20 cellular contexts compared by ENCODE assay signal in genomic region chr4:41179086-41179374, GRCh38. TPM values are rescaled to one million over a fixed set of nuclear protein-coding genes. Genes with fewer than 3 reads are reported as not detected.
DNase-seq lines count a peak whose midpoint lies in the region; ATAC-seq and TF ChIP-seq lines count a peak whose summit lies in the region.
"Had no signal": no experiment of that assay in that cellular context is flagged by ENCODE, and none has a peak within 500 bp of the region (broad histone marks: within the 10 kb centered on the region; RNA-seq: fewer than 3 reads in every experiment).

No MANE protein-coding gene starts in this region.

- no TSS peak for BruUV-seq in MCF 10A (replicated peaks; lab: Mats Ljungman, UMichigan)

- H3K4me2 ChIP-seq in GM23338: peak overlapping the region; percentile 55

- H3K9me3 ChIP-seq in stomach (no peaks in the 10 kb centered on the region), gastrocnemius medialis (no peaks in the 10 kb centered on the region)
- H3K9me3 ChIP-seq: SJSA1 had no signal

- no peaks in the 10 kb centered on the region for H3K36me3 ChIP-seq in GM23338 (ENCODE audit: insufficient read depth)
- no peaks in the 10 kb centered on the region for H3K36me3 ChIP-seq in stomach
- H3K36me3 ChIP-seq in gastrocnemius medialis: no peaks in the 10 kb centered on the region
- H3K36me3 ChIP-seq: SJSA1 had no signal

- no peak for TF ChIP-seq POLR2A in stomach (IDR thresholded peaks at IDR 0.05)
- TF ChIP-seq POLR2A in gastrocnemius medialis (IDR thresholded peaks at IDR 0.05): no peak

- H3K9me3 Mint-ChIP-seq in GM23338: peaks cover 2% of the 10 kb centered on the region; the same call in 1 of the 3 replicates
- H3K9me3 Mint-ChIP-seq in MCF 10A (ENCODE audit: unreplicated experiment): peaks cover 7% of the 10 kb centered on the region

- H3K4me3 ChIP-seq in GM23338: no peak overlapping the region
- H3K4me3 ChIP-seq in stomach: no peak overlapping the region
- H3K4me3 ChIP-seq in gastrocnemius medialis: no peak overlapping the region
- H3K4me3 ChIP-seq: SJSA1 had no signal

- ATAC-seq in GM23338 (peak; percentile 80), gastrocnemius medialis (no peak)
- ATAC-seq: activated CD4-positive, alpha-beta T cell treated with anti-CD3 and anti-CD28 coated beads for 36 hours; esophagus mucosa; stimulated activated naive CD8-positive, alpha-beta T cell treated with anti-CD3 and anti-CD28 coated beads, Interleukin-15, Interleukin-2, amounts not matched to agents 100 U/mL and 50 U/mL, for 24 hours had no signal

- in situ Hi-C loops in gastrocnemius medialis (cut with MboI; ENCODE audit: low sequenced_read_pairs in 4 of 4): no loop called here

- WGBS in stomach, 5 donors: 17 to 52% (median 39%) methylated on average over 3 of the region's 3 CpGs

- no peak for TF ChIP-seq EP300 in stomach (IDR thresholded peaks at IDR 0.05)

- H3K4me3 Mint-ChIP-seq in GM23338 (peak overlapping the region; percentile 4; the same call in 1 of the 3 replicates), MCF 10A (ENCODE audit: unreplicated experiment) (peak overlapping the region; percentile 60)
- H3K4me3 Mint-ChIP-seq: activated CD4-positive, alpha-beta T cell treated with anti-CD3 and anti-CD28 coated beads for 36 hours; dendritic cell treated with granulocyte-macrophage colony-stimulating factor and Interleukin-4, amounts not matched to agents 40 ng/mL and 50 ng/mL, for 4 days had no signal

- CTCF ChIA-PET in MCF 10A (lab: Yijun Ruan, JAX): interaction anchor here (1.0 to 1.2 kb wide), 2 partner anchors 20 to 201 kb away, joined by 4 to 5 read pairs; no protein-coding TSS in a partner anchor

- H3K27ac Mint-ChIP-seq in GM23338 (no peak overlapping the region; the same call in 1 of the 2 replicates), MCF 10A (ENCODE audit: low read depth, unreplicated experiment) (peak overlapping the region; percentile 85)
- H3K27ac Mint-ChIP-seq: activated CD4-positive, alpha-beta T cell treated with anti-CD3 and anti-CD28 coated beads for 36 hours; dendritic cell treated with granulocyte-macrophage colony-stimulating factor and Interleukin-4, amounts not matched to agents 40 ng/mL and 50 ng/mL, for 4 days had no signal

- H3K4me1 Mint-ChIP-seq in GM23338 (peaks cover 24% of the 10 kb centered on the region), MCF 10A (ENCODE audit: insufficient read depth, unreplicated experiment) (peaks cover 58% of the 10 kb centered on the region)
- H3K4me1 Mint-ChIP-seq: activated CD4-positive, alpha-beta T cell treated with anti-CD3 and anti-CD28 coated beads for 36 hours had no signal

- TF ChIP-seq CTCF in GM23338 (conservative IDR thresholded peaks at IDR 0.05; ENCODE audit: low read depth in 2 of 2): no peak
- TF ChIP-seq CTCF in MCF 10A (IDR thresholded peaks at IDR 0.05; ENCODE audit: unreplicated experiment): no peak
- TF ChIP-seq CTCF in stomach (IDR thresholded peaks at IDR 0.05): no peak
- no peak for TF ChIP-seq CTCF in gastrocnemius medialis (IDR thresholded peaks at IDR 0.05 in 4 of 5, conservative IDR thresholded peaks at IDR 0.05 in 1 of 5)

- no peaks in the 10 kb centered on the region for H3F3A ChIP-seq in GM23338 (replicated peaks; ENCODE audit: low read depth)

- H3K27me3 Mint-ChIP-seq in GM23338 (ENCODE audit: insufficient read depth, low read depth, poor library complexity): peaks cover 1% of the 10 kb centered on the region
- no peaks in the 10 kb centered on the region for H3K27me3 Mint-ChIP-seq in MCF 10A (ENCODE audit: insufficient read depth, unreplicated experiment)
- H3K27me3 Mint-ChIP-seq: dendritic cell treated with granulocyte-macrophage colony-stimulating factor and Interleukin-4, amounts not matched to agents 40 ng/mL and 50 ng/mL, for 4 days had no signal

- H4K20me1 ChIP-seq in GM23338 (replicated peaks; ENCODE audit: insufficient read depth): no peaks in the 10 kb centered on the region

- H3K36me3 Mint-ChIP-seq in GM23338 (ENCODE audit: low read depth) (peaks cover 6% of the 10 kb centered on the region; the same call in 1 of the 3 replicates), MCF 10A (ENCODE audit: insufficient read depth, unreplicated experiment) (peaks cover 16% of the 10 kb centered on the region)

- no peak for DNase-seq in GM23338 (ENCODE audit: low spot score)
- no peak for DNase-seq in MCF 10A (ENCODE audit: unreplicated experiment)
- no peak for DNase-seq in stomach
- DNase-seq in NCI-H2081 treated with DMSO at 0.1 percent for 48 hours (lab: John Stamatoyannopoulos, UW): no peak
- no peak for DNase-seq in GM19238 (ENCODE audit: insufficient read length, low spot score)
- DNase-seq in gastrocnemius medialis: no peak
- DNase-seq in stimulated activated CD4-positive, alpha-beta T cell treated with anti-CD3 and anti-CD28 coated beads, Interleukin-4, amount 100 ng/mL, for 1 hour: no peak
- DNase-seq: activated CD4-positive, alpha-beta T cell treated with anti-CD3 and anti-CD28 coated beads for 36 hours; activated gamma-delta T cell; AML-193; GDM1; NCI-H1694 treated with DMSO at 0.1 percent for 48 hours; NCI-H446 treated with DMSO at 0.1 percent for 48 hours; stimulated activated CD4-positive, alpha-beta T cell treated with anti-CD3 and anti-CD28 coated beads, Interleukin-15, amount 100 ng/mL, for 24 hours; stimulated activated naive CD8-positive, alpha-beta T cell treated with anti-CD3 and anti-CD28 coated beads, Interleukin-15, Interleukin-2, amounts not matched to agents 100 U/mL and 50 U/mL, for 24 hours had no signal

- H3K4me1 ChIP-seq in GM23338 (ENCODE audit: insufficient read depth) (peaks cover 16% of the 10 kb centered on the region), stomach (peaks cover 9 to 54% (median 48%) of the 10 kb centered on the region in 4 donors), gastrocnemius medialis (peaks cover 23 to 36% of the 10 kb centered on the region in 2 donors)

- H3K27ac ChIP-seq in GM23338 (ENCODE audit: low read depth) (no peak overlapping the region), layer of hippocampus (ENCODE audit: low read depth, low read length) (peak overlapping the region; percentile 87), stomach (peak overlapping the region in 4 of 5 donors; percentile 6 to 43 (median 24)), gastrocnemius medialis (peak overlapping the region in 1 of 4 donors; percentile 8)
- H3K27ac ChIP-seq: parathyroid adenoma, SJSA1 had no signal

- H3K79me2 ChIP-seq in GM23338 (replicated peaks; ENCODE audit: insufficient read depth): peaks cover 75% of the 10 kb centered on the region
- H3K79me2 ChIP-seq: parathyroid adenoma had no signal

- POLR2A ChIA-PET in MCF 10A (lab: Yijun Ruan, JAX): interaction anchor here (1.0 to 4.2 kb wide), 8 partner anchors 10 to 44 kb away, joined by 3 to 35 read pairs (median 7); partner anchors contain the start of gene APBB2

- peaks cover 10% of the 10 kb centered on the region; the same call in 1 of the 2 replicates for H3K9me2 ChIP-seq in GM23338 (ENCODE audit: insufficient read depth)

- H2AFZ ChIP-seq in GM23338: no peak overlapping the region
- H2AFZ ChIP-seq: parathyroid adenoma had no signal

- H3K27me3 ChIP-seq in GM23338 (ENCODE audit: insufficient read depth) (no peaks in the 10 kb centered on the region), layer of hippocampus (ENCODE audit: control insufficient read depth, insufficient read depth, low read length) (no peaks in the 10 kb centered on the region), stomach (no peaks in the 10 kb centered on the region), gastrocnemius medialis (no peaks in the 10 kb centered on the region)
- H3K27me3 ChIP-seq: SJSA1 had no signal

- intact Hi-C loops in MCF 10A (cut with micrococcal nuclease): no loop called here
- intact Hi-C loops in stomach (cut with DNase I; ENCODE audit: low total_unique reads): no loop called here
- intact Hi-C loops in gastrocnemius medialis (cut with DNase I; ENCODE audit: low total_unique reads): no loop called here

TF ChIP-seq in GM23338, 12 proteins besides CTCF, POLR2A, EP300 and RAD21:
- no peak for TF ChIP-seq ZNF114 (CRISPR knock-in tag; IDR thresholded peaks at IDR 0.05)
- TF ChIP-seq ZNF331 (CRISPR knock-in tag; IDR thresholded peaks at IDR 0.05; ENCODE audit: low read depth): no peak
- no peak for TF ChIP-seq POLR2AphosphoS5 (IDR thresholded peaks at IDR 0.05; ENCODE audit: low read depth)

RNA-seq across cellular contexts. Expression of gene APBB2, which starts 35.3 kb away (rescaled TPM):
- total RNA-seq in GM23338 (2014; rRNA removed; shearing (Covaris generic)): 56.4 and 74.8 TPM in 2 replicates
- polyA plus RNA-seq in GM23338 (2016; fragmentation: Nextera tagmentation; extraction: Ambion mirVana) (34.1 and 35.8 TPM in 2 replicates), stomach (1 to 10 TPM; 4.7 to 9.2 (median 7.9) TPM)
- total RNA-seq in MCF 10A (2022) (159 and 201 TPM in 2 replicates), stomach (10 to 100 TPM in 4 of 5 donors, 1 to 10 TPM in 1; 9.0 to 55.4 (median 41.1) TPM), gastrocnemius medialis (10 to 100 TPM; 14.3 to 20.5 (median 14.5) TPM)
